In genomic region chr1:55716610-55717009, GRCh38 we compare ENCODE assay signal across 29 cellular contexts.
DNase-seq lines count a peak whose midpoint lies in the region; ATAC-seq, FAIRE-seq and TF ChIP-seq lines count a peak whose summit lies in the region.
"Had no signal": no experiment of that assay in that cellular context is flagged by ENCODE, and none has a peak within 500 bp of the region (broad histone marks: within the 10 kb centered on the region; RNA-seq: fewer than 3 reads in every experiment).

No MANE protein-coding gene starts in this region.

- H3K4me1 ChIP-seq in MM.1S (ENCODE audit: low read length) (no peaks in the 10 kb centered on the region), kidney (ENCODE audit: control insufficient read depth in 1 of 2, insufficient read depth in 1 of 2, low read depth in 1 of 2, low read length in 2 of 2) (peaks cover 0 to 3% of the 10 kb centered on the region in 2 donors)

- H3K36me3 ChIP-seq in MM.1S (replicated peaks; ENCODE audit: insufficient read depth, low read length) (no peaks in the 10 kb centered on the region), kidney (ENCODE audit: control insufficient read depth in 1 of 2, insufficient read depth in 2 of 2, low read length in 2 of 2) (no peaks in the 10 kb centered on the region)
- H3K36me3 ChIP-seq: WERI-Rb-1 had no signal

- no peaks in the 10 kb centered on the region for H3K9me3 ChIP-seq in MM.1S (replicated peaks; ENCODE audit: insufficient read depth, low read length)
- no peaks in the 10 kb centered on the region for H3K9me3 ChIP-seq in kidney (ENCODE audit: control insufficient read depth in 1 of 2, low read length in 2 of 2)

- no peak for FAIRE-seq in kidney (lab: Jason Lieb, UNC)
- FAIRE-seq: endometrium, small intestine had no signal

- H3K79me2 ChIP-seq in MM.1S (ENCODE audit: low read length) = no peaks in the 10 kb centered on the region

- H3K27ac ChIP-seq in MM.1S (ENCODE audit: low read length) (no peak overlapping the region), kidney (ENCODE audit: low read depth in 2 of 2, low read length in 2 of 2) (no peak overlapping the region)
- H3K27ac ChIP-seq: WERI-Rb-1 had no signal

- H3K9ac ChIP-seq in MM.1S (ENCODE audit: low read length) (no peak overlapping the region), kidney (ENCODE audit: low read length in 2 of 2) (no peak overlapping the region)

- no peak overlapping the region for H3K4me3 ChIP-seq in AG10803 (ENCODE audit: low read length)
- no peak overlapping the region for H3K4me3 ChIP-seq in MM.1S (ENCODE audit: low read length)
- no peak overlapping the region for H3K4me3 ChIP-seq in cardiac fibroblast (replicated peaks in 1 of 2; ENCODE audit: low read depth in 2 of 2, low read length in 2 of 2)
- H3K4me3 ChIP-seq in kidney (ENCODE audit: low read length in 2 of 2) = no peak overlapping the region

- intact Hi-C loops in kidney (cut with DNase I) = no loop called here

- ATAC-seq in HG03175 (IDR thresholded peaks at IDR 0.05; ENCODE audit: unreplicated experiment) = no peak
- ATAC-seq in GM18519 (IDR thresholded peaks at IDR 0.05; ENCODE audit: low FRiP score, unreplicated experiment) = no peak
- ATAC-seq in HG03469 (IDR thresholded peaks at IDR 0.05; ENCODE audit: unreplicated experiment) = no peak
- ATAC-seq: left cardiac atrium, T-helper 17 cell had no signal

- no peak overlapping the region for H2AFZ ChIP-seq in MM.1S (ENCODE audit: low read length)

- no peaks in the 10 kb centered on the region for H3K9me2 ChIP-seq in MM.1S (replicated peaks; ENCODE audit: insufficient read depth, low read length)

- H3K27me3 ChIP-seq in MM.1S (replicated peaks; ENCODE audit: insufficient read depth, low read length) = no peaks in the 10 kb centered on the region

- no peaks in the 10 kb centered on the region for H4K20me1 ChIP-seq in MM.1S (ENCODE audit: insufficient read depth, low read length)

- H3F3A ChIP-seq in MM.1S (ENCODE audit: insufficient read depth, low read length) = no peaks in the 10 kb centered on the region

- DNase-seq in AG10803 (ENCODE audit: low read depth) (peak; percentile 60), MM.1S (peak; percentile 65), cardiac fibroblast (ENCODE audit: low read depth in 2 of 2) (peak; percentile 46 to 70), myocyte (ENCODE audit: low read depth) (peak; percentile 54), kidney (no peak)
- DNase-seq: ACHN; activated CD4-positive, alpha-beta memory T cell treated with anti-CD3 and anti-CD28 coated beads for 36 hours; activated naive CD4-positive, alpha-beta T cell treated with Interleukin-2 at 50 U/mL for 16 hours; anterior cingulate cortex; CD8-positive, alpha-beta memory T cell; cortex of kidney; DMS53; foreskin melanocyte; KG1; left cardiac atrium; NCI-H1092 treated with DMSO at 0.1 percent for 48 hours; NCI-H2081 treated with DMSO at 0.1 percent for 48 hours; NCI-H526; nephron progenitor cell; OCI-M1; SHP77 treated with DMSO at 0.1 percent for 48 hours; small intestine; stimulated activated CD8-positive, alpha-beta memory T cell treated with anti-CD3 and anti-CD28 coated beads, Interleukin-4, amount 100 ng/mL, for 48 hours; T-helper 17 cell; WERI-Rb-1 had no signal

- H3K4me2 ChIP-seq in MM.1S (ENCODE audit: low read depth, low read length) = no peak overlapping the region

- TF ChIP-seq CTCF in AG10803 (conservative IDR thresholded peaks at IDR 0.05; ENCODE audit: low read length) (no peak), MM.1S (IDR thresholded peaks at IDR 0.05; ENCODE audit: low read length) (no peak), cardiac fibroblast (IDR thresholded peaks at IDR 0.05; ENCODE audit: low read depth, low read length) (no peak), kidney (IDR thresholded peaks at IDR 0.05; ENCODE audit: borderline replicate concordance, extremely low read depth, insufficient read depth) (no peak)
